1 cellular context compared by ENCODE assay signal in genomic region chr3:45573591-45573990, GRCh38.
TF ChIP-seq lines count a peak whose summit lies in the region.

No MANE protein-coding gene starts in this region.

TF ChIP-seq in GM23338, 12 proteins besides CTCF, POLR2A, EP300 and RAD21 (continued from another document):
- TF ChIP-seq ZNF462 (CRISPR knock-in tag; IDR thresholded peaks at IDR 0.05) (no peak), ETS1 (IDR thresholded peaks at IDR 0.05) (no peak), ZNF331 (CRISPR knock-in tag; IDR thresholded peaks at IDR 0.05; ENCODE audit: low read depth) (no peak), JUNB (IDR thresholded peaks at IDR 0.05; ENCODE audit: unreplicated experiment) (no peak), ZNF114 (CRISPR knock-in tag; IDR thresholded peaks at IDR 0.05) (no peak), EZH2phosphoT487 (IDR thresholded peaks at IDR 0.05; ENCODE audit: unreplicated experiment) (no peak), NANOG (IDR thresholded peaks at IDR 0.05; ENCODE audit: borderline replicate concordance) (no peak), CREB1 (CRISPR knock-in tag; IDR thresholded peaks at IDR 0.05; ENCODE audit: low read depth) (no peak)
- TF ChIP-seq, protein P1, sequence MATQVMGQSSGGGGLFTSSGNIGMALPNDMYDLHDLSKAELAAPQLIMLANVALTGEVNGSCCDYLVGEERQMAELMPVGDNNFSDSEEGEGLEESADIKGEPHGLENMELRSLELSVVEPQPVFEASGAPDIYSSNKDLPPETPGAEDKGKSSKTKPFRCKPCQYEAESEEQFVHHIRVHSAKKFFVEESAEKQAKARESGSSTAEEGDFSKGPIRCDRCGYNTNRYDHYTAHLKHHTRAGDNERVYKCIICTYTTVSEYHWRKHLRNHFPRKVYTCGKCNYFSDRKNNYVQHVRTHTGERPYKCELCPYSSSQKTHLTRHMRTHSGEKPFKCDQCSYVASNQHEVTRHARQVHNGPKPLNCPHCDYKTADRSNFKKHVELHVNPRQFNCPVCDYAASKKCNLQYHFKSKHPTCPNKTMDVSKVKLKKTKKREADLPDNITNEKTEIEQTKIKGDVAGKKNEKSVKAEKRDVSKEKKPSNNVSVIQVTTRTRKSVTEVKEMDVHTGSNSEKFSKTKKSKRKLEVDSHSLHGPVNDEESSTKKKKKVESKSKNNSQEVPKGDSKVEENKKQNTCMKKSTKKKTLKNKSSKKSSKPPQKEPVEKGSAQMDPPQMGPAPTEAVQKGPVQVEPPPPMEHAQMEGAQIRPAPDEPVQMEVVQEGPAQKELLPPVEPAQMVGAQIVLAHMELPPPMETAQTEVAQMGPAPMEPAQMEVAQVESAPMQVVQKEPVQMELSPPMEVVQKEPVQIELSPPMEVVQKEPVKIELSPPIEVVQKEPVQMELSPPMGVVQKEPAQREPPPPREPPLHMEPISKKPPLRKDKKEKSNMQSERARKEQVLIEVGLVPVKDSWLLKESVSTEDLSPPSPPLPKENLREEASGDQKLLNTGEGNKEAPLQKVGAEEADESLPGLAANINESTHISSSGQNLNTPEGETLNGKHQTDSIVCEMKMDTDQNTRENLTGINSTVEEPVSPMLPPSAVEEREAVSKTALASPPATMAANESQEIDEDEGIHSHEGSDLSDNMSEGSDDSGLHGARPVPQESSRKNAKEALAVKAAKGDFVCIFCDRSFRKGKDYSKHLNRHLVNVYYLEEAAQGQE (IDR thresholded peaks at IDR 0.05; ENCODE audit: unreplicated experiment): no peak
